In the genomic region with DNA sequence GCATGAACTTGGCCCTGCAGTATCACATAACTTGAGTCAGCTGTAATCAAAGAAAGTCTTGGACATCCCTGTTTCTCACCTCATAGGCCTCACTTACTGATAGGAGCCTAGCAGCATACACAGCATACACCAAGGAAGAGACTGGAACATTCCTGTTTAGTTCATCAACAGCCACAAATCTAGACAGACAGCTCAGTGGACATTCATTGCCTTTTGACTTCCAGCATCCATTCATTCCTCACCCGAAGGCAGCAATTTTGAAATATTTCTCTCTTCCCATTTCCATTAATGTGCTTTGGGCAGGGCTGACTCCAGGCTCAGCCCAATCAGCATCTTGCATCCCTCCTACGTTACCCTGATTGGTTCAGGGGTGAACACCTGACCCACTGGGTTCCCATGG, we compare ENCODE assay signal across 14 cellular contexts.
DNase-seq lines count a peak whose midpoint lies in the region; ATAC-seq and TF ChIP-seq lines count a peak whose summit lies in the region.
"Had no signal": no experiment of that assay in that cellular context is flagged by ENCODE, and none has a peak within 500 bp of the region (broad histone marks: within the 10 kb centered on the region; RNA-seq: fewer than 3 reads in every experiment).

No MANE protein-coding gene starts in this region.

- peak; percentile 7 for DNase-seq in GM12865 (ENCODE audit: low read depth)
- DNase-seq in SK-MEL-5 (ENCODE audit: low read depth, low spot score) = peak; percentile 2
- DNase-seq in neural crest cell (ENCODE audit: low read depth, low spot score) = no peak
- DNase-seq in retina = no peak
- DNase-seq in iPS-NIHi11 (ENCODE audit: low spot score) = no peak
- DNase-seq in H7 = no peak
- DNase-seq: AML-193; Caco-2; CD4-positive, alpha-beta T cell; DMS79 treated with DMSO at 0.1 percent for 48 hours; EL; GOT3 had no signal

- H3K4me1 Mint-ChIP-seq in neural crest cell = peaks cover 39% of the 10 kb centered on the region
- no peaks in the 10 kb centered on the region for H3K4me1 Mint-ChIP-seq in activated T-helper 17 cell treated with anti-CD3 and anti-CD28 coated beads, Interleukin-2, amount 50 U/mL, for 72 hours

- H3K36me3 Mint-ChIP-seq in neural crest cell (ENCODE audit: low read depth) = no peaks in the 10 kb centered on the region
- H3K36me3 Mint-ChIP-seq in activated T-helper 17 cell treated with anti-CD3 and anti-CD28 coated beads, Interleukin-2, amount 50 U/mL, for 72 hours (ENCODE audit: low read depth) = no peaks in the 10 kb centered on the region

- H3K36me3 ChIP-seq in H7 (replicated peaks; ENCODE audit: control insufficient read depth, insufficient read depth, low read length) = no peaks in the 10 kb centered on the region
- H3K36me3 ChIP-seq: HAP-1 had no signal

- H3K4me3 ChIP-seq in GM12865 (ENCODE audit: low read depth, low read length) (no peak overlapping the region), H7 (ENCODE audit: insufficient read depth, low read depth, low read length) (no peak overlapping the region)
- H3K4me3 ChIP-seq: HAP-1 had no signal

- no peaks in the 10 kb centered on the region for H3K9me3 Mint-ChIP-seq in neural crest cell
- peaks cover 4% of the 10 kb centered on the region for H3K9me3 Mint-ChIP-seq in activated T-helper 17 cell treated with anti-CD3 and anti-CD28 coated beads, Interleukin-2, amount 50 U/mL, for 72 hours
- H3K9me3 Mint-ChIP-seq: CD4-positive, alpha-beta T cell had no signal

- ATAC-seq in activated T-helper 17 cell treated with anti-CD3 and anti-CD28 coated beads, Interleukin-2, amount 50 U/mL, for 72 hours (replicated peaks) = no peak

- H3K4me3 Mint-ChIP-seq in neural crest cell = no peak overlapping the region
- no peak overlapping the region for H3K4me3 Mint-ChIP-seq in activated T-helper 17 cell treated with anti-CD3 and anti-CD28 coated beads, Interleukin-2, amount 50 U/mL, for 72 hours
- H3K4me3 Mint-ChIP-seq: CD4-positive, alpha-beta T cell had no signal

- in situ Hi-C loops in SK-MEL-5 (cut with HindIII; ENCODE audit: low pct_unique_long_range_greater_than_20kb, low sequenced_read_pairs) = no loop called here

- H3K27me3 Mint-ChIP-seq in neural crest cell (ENCODE audit: low read depth) = no peaks in the 10 kb centered on the region
- H3K27me3 Mint-ChIP-seq in activated T-helper 17 cell treated with anti-CD3 and anti-CD28 coated beads, Interleukin-2, amount 50 U/mL, for 72 hours = peaks cover 3% of the 10 kb centered on the region
- H3K27me3 Mint-ChIP-seq: CD4-positive, alpha-beta T cell had no signal

- H3K27ac Mint-ChIP-seq in neural crest cell (ENCODE audit: unreplicated experiment) = peak overlapping the region; percentile 51
- no peak overlapping the region for H3K27ac Mint-ChIP-seq in activated T-helper 17 cell treated with anti-CD3 and anti-CD28 coated beads, Interleukin-2, amount 50 U/mL, for 72 hours
- H3K27ac Mint-ChIP-seq: CD4-positive, alpha-beta T cell had no signal

- no peaks in the 10 kb centered on the region for H3K27me3 ChIP-seq in H7 (ENCODE audit: control insufficient read depth, insufficient read depth, low read length)

- TF ChIP-seq CTCF in GM12865 (IDR thresholded peaks at IDR 0.05; ENCODE audit: insufficient read depth, low read depth, low read length, missing control alignments) (no peak), neural crest cell (conservative IDR thresholded peaks at IDR 0.05) (no peak)

Comparison
In these comparisons a context has a peak if more than half of its experiments do, and no peak if none do; other contexts are left out.
1. DNase-seq: peak in GM12865 (single experiment) and SK-MEL-5 (single experiment); none in neural crest cell (single experiment), retina (single experiment), iPS-NIHi11 (single experiment) and H7 (single experiment).